In genomic region chr2:58318949-58319348, GRCh38 we compare ENCODE assay signal across 5 cellular contexts.
DNase-seq lines count a peak whose midpoint lies in the region; TF ChIP-seq lines count a peak whose summit lies in the region.
"Not testable (repeated sequence)": the region's sequence is repeated elsewhere in the genome, so short reads cannot be mapped to it uniquely, and the experiment has no call there.

No MANE protein-coding gene starts in this region.

- DNase-seq in NT2/D1 (ENCODE audit: low read depth, low spot score) (peak; percentile 28), endodermal cell (peak; percentile 67), iPS DF 6.9 (ENCODE audit: low read depth, low spot score) (peak; percentile 4)
- DNase-seq in progenitor cell of endocrine pancreas (ENCODE audit: low spot score, unreplicated experiment), result not testable (repeated sequence)

- TF ChIP-seq CTCF in endodermal cell (conservative IDR thresholded peaks at IDR 0.05); progenitor cell of endocrine pancreas (IDR thresholded peaks at IDR 0.05; ENCODE audit: unreplicated experiment): not testable (repeated sequence)

- H3K27me3 ChIP-seq in HUES6 (ENCODE audit: control insufficient read depth, insufficient read depth, low read length); NT2/D1 (ENCODE audit: insufficient read depth, insufficient read length); endodermal cell (ENCODE audit: control insufficient read depth, insufficient read depth, low read length, poor library complexity, severe bottlenecking); iPS DF 6.9 (ENCODE audit: control insufficient read depth, insufficient read depth, low read length): not testable (repeated sequence)

- 0 out of 2 replicates have a peak overlapping the region, but pooled peaks have one; percentile 44 for H3K27ac ChIP-seq in HUES6 (ENCODE audit: low read depth, low read length)
- H3K27ac ChIP-seq in endodermal cell (ENCODE audit: low read depth, low read length); iPS DF 6.9 (ENCODE audit: low read length): not testable (repeated sequence)

- peaks cover 22% of the 10 kb centered on the region for H3K4me1 Mint-ChIP-seq in endodermal cell
- not testable (repeated sequence) for H3K4me1 Mint-ChIP-seq in progenitor cell of endocrine pancreas (ENCODE audit: low read depth)

- peak overlapping the region; percentile 7 for H3K4me3 Mint-ChIP-seq in endodermal cell
- not testable (repeated sequence) for H3K4me3 Mint-ChIP-seq in progenitor cell of endocrine pancreas (ENCODE audit: low read depth)

- not testable (repeated sequence) for H3K4me1 ChIP-seq in HUES6 (ENCODE audit: control insufficient read depth, insufficient read depth, low read length); NT2/D1 (ENCODE audit: insufficient read depth, insufficient read length); endodermal cell (ENCODE audit: control insufficient read depth, insufficient read depth, low read length); iPS DF 6.9 (ENCODE audit: control insufficient read depth, insufficient read depth, low read length)

- not testable (repeated sequence) for H3K9ac ChIP-seq in HUES6 (ENCODE audit: low read length); NT2/D1 (ENCODE audit: insufficient read length, low read depth); endodermal cell (ENCODE audit: extremely low read depth, low read length, poor library complexity, severe bottlenecking)

- H3K36me3 Mint-ChIP-seq in endodermal cell (ENCODE audit: low read depth), result peaks cover 23% of the 10 kb centered on the region
- not testable (repeated sequence) for H3K36me3 Mint-ChIP-seq in progenitor cell of endocrine pancreas (ENCODE audit: insufficient read depth)

- H3K9me3 Mint-ChIP-seq in endodermal cell, result peaks cover 34% of the 10 kb centered on the region
- peaks cover 18% of the 10 kb centered on the region for H3K9me3 Mint-ChIP-seq in progenitor cell of endocrine pancreas (ENCODE audit: low read depth)

- WGBS in endodermal cell (ENCODE audit: insufficient coverage in 1 of 2, insufficient read length in 1 of 2), 2 experiments, result 64 to 68% methylated on average over 2 to 7 of the region's 7 CpGs
- WGBS in iPS DF 6.9 (ENCODE audit: insufficient coverage, insufficient read length), result no CpG with 5 or more reads among the region's 7 CpGs

- H3K27ac Mint-ChIP-seq in endodermal cell (peak overlapping the region; percentile 53), progenitor cell of endocrine pancreas (peak overlapping the region; percentile 17)

- H3K27me3 Mint-ChIP-seq in endodermal cell (ENCODE audit: insufficient read depth), result not testable (repeated sequence)
- H3K27me3 Mint-ChIP-seq in progenitor cell of endocrine pancreas, result peaks cover 40% of the 10 kb centered on the region

- not testable (repeated sequence) for H3K4me3 ChIP-seq in HUES6 (ENCODE audit: low read depth, low read length); NT2/D1 (ENCODE audit: insufficient read length, low read depth); endodermal cell (ENCODE audit: low read length); iPS DF 6.9 (ENCODE audit: low read length)

- not testable (repeated sequence) for H3K9me3 ChIP-seq in HUES6 (ENCODE audit: control insufficient read depth, insufficient read depth, low read depth, low read length); NT2/D1 (ENCODE audit: insufficient read depth, low read length); iPS DF 6.9 (ENCODE audit: control insufficient read depth, insufficient read depth, low read length)
- H3K9me3 ChIP-seq in endodermal cell (ENCODE audit: control insufficient read depth, low read length), result peaks cover 21% of the 10 kb centered on the region

- H3K36me3 ChIP-seq in HUES6 (ENCODE audit: control insufficient read depth, insufficient read depth, low read length); NT2/D1 (ENCODE audit: insufficient read depth, insufficient read length, low read length); endodermal cell (ENCODE audit: control insufficient read depth, insufficient read depth, low read length); iPS DF 6.9 (ENCODE audit: control insufficient read depth, insufficient read depth, low read length): not testable (repeated sequence)
